ENCODE assay signal across 18 cellular contexts in the genomic region with DNA sequence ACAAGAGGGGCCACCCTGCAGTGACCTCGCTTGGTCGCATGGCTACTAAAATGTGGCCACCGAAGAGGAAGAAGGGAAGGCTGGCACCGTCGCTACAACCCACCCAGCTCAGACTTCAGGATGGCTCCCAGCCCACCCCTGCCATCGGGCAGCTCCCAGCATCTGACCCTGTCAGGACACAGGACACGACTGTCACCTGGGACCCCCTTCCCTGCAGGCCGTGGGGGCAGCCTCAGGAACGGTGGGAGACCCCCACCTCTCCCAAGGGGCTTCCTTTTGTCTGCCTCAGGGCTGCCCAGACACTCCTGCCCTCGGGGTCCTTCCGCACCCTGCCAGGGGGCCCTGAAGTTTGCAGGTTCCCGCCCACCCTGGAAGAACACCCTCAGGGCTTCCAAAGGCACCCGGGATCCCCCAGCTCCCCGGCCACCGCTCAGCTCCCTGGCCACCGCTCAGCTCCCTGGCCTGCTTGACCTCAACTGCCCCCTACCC. TPM values are rescaled to one million over a fixed set of nuclear protein-coding genes. Genes with fewer than 3 reads are reported as not detected.
DNase-seq lines count a peak whose midpoint lies in the region; ATAC-seq, FAIRE-seq and TF ChIP-seq lines count a peak whose summit lies in the region.
"Had no signal": no experiment of that assay in that cellular context is flagged by ENCODE, and none has a peak within 500 bp of the region (broad histone marks: within the 10 kb centered on the region; RNA-seq: fewer than 3 reads in every experiment).

No MANE protein-coding gene starts in this region.

- H3K4me3 ChIP-seq in left ventricle myocardium inferior, result no peak overlapping the region
- no peak overlapping the region for H3K4me3 ChIP-seq in A673 (ENCODE audit: low read depth, low read length, poor library complexity, severe bottlenecking)
- H3K4me3 ChIP-seq in HEK293 (ENCODE audit: low read depth, low read length), result no peak overlapping the region
- H3K4me3 ChIP-seq in kidney (ENCODE audit: low read length in 2 of 2), result no peak overlapping the region
- H3K4me3 ChIP-seq in aorta (ENCODE audit: low read length in 2 of 2), result no peak overlapping the region
- H3K4me3 ChIP-seq: HAP-1 had no signal

- ATAC-seq in Right ventricle myocardium superior (ENCODE audit: poor library complexity) (no peak), aorta (ENCODE audit: low FRiP score) (no peak)

- CTCF ChIA-PET in A673 (lab: Charles Lee), result interaction anchor here (0.7 to 1.4 kb wide), 2 partner anchors 242 to 799 kb away, joined by 3 to 5 read pairs; no protein-coding TSS in a partner anchor
- CTCF ChIA-PET in HEK293 (lab: Yijun Ruan, JAX), result interaction anchor here (0.6 to 1.3 kb wide), 5 partner anchors 158 to 1024 kb away, joined by 3 to 5 read pairs (median 3); no protein-coding TSS in a partner anchor

- H3K27ac ChIP-seq in left ventricle myocardium inferior (replicated peaks) (no peak overlapping the region), A673 (ENCODE audit: low read depth, low read length, poor library complexity, severe bottlenecking) (peak overlapping the region; percentile 47), HEK293 (ENCODE audit: extremely low read depth, low read depth, low read length) (no peak overlapping the region), kidney (ENCODE audit: low read depth in 2 of 2, low read length in 2 of 2) (no peak overlapping the region), aorta (ENCODE audit: low read depth in 1 of 2, low read length in 2 of 2) (no peak overlapping the region)
- H3K27ac ChIP-seq: C4-2B, HL-60 had no signal

- no peak for FAIRE-seq in kidney (lab: Jason Lieb, UNC)
- FAIRE-seq: D721Med, G401.6 had no signal

- no peaks in the 10 kb centered on the region for H3K9me3 ChIP-seq in left ventricle myocardium inferior (replicated peaks)
- H3K9me3 ChIP-seq in A673 (ENCODE audit: low read depth, low read length, poor library complexity, severe bottlenecking), result no peaks in the 10 kb centered on the region
- H3K9me3 ChIP-seq in HEK293 (ENCODE audit: control insufficient read depth, insufficient read depth, low read depth, low read length), result no peaks in the 10 kb centered on the region
- no peaks in the 10 kb centered on the region for H3K9me3 ChIP-seq in kidney (ENCODE audit: control insufficient read depth in 1 of 2, low read length in 2 of 2)
- H3K9me3 ChIP-seq in aorta (ENCODE audit: control insufficient read depth, low read length), result no peaks in the 10 kb centered on the region
- H3K9me3 ChIP-seq: BE2C, Caco-2 had no signal

- peaks cover 17% of the 10 kb centered on the region for H3K4me1 ChIP-seq in left ventricle myocardium inferior
- peaks cover 14% of the 10 kb centered on the region for H3K4me1 ChIP-seq in A673 (ENCODE audit: insufficient read depth, low read length, poor library complexity, severe bottlenecking)
- H3K4me1 ChIP-seq in HEK293 (ENCODE audit: control insufficient read depth, insufficient read depth, low read length), result peaks cover 3% of the 10 kb centered on the region; the same call in 1 of the 2 replicates
- peaks cover 0 to 10% of the 10 kb centered on the region in 2 donors for H3K4me1 ChIP-seq in kidney (ENCODE audit: control insufficient read depth in 1 of 2, insufficient read depth in 1 of 2, low read depth in 1 of 2, low read length in 2 of 2)
- H3K4me1 ChIP-seq in aorta (ENCODE audit: control insufficient read depth in 1 of 2, insufficient read depth in 2 of 2, low read length in 2 of 2), result no peaks in the 10 kb centered on the region
- H3K4me1 ChIP-seq: BE2C had no signal

- POLR2A ChIA-PET in A673 (lab: Charles Lee; ENCODE audit: low non-redundant PET), result no interaction called here
- POLR2A ChIA-PET in HEK293 (lab: Yijun Ruan, JAX), result no interaction called here

- H3K27me3 ChIP-seq in left ventricle myocardium inferior (ENCODE audit: low read depth), result peaks cover under 1% of the 10 kb centered on the region
- no peaks in the 10 kb centered on the region for H3K27me3 ChIP-seq in A673 (replicated peaks; ENCODE audit: insufficient read depth, low read depth, low read length, poor library complexity)
- H3K27me3 ChIP-seq in aorta (ENCODE audit: control insufficient read depth in 1 of 2, insufficient read depth in 2 of 2, low read length in 1 of 2), result no peaks in the 10 kb centered on the region
- H3K27me3 ChIP-seq: BE2C had no signal

- intact Hi-C loops in Right ventricle myocardium superior (cut with DNase I) (loop anchor here (5.0 kb wide), 1 partner anchor 140 kb away; no protein-coding TSS in a partner anchor), left ventricle myocardium inferior (cut with micrococcal nuclease) (no loop called here), A673 (cut with micrococcal nuclease; ENCODE audit: unreplicated experiment) (loop anchor here (2.0 to 10.0 kb wide), 2 partner anchors 212 to 1032 kb away; no protein-coding TSS in a partner anchor), kidney (cut with DNase I) (loop anchor here (10.0 kb wide), 1 partner anchor 142 kb away; the partner anchor contains the start of gene D2HGDH), aorta (cut with DNase I) (loop anchor here (10.0 kb wide), 2 partner anchors 142 to 152 kb away; partner anchors contain the start of gene D2HGDH (in 1 of the 2))

- no peak overlapping the region for H3K9ac ChIP-seq in kidney (ENCODE audit: low read length in 2 of 2)

- 75 to 78% methylated on average over 11 to 16 of the region's 16 CpGs for WGBS in aorta, 2 donors

- H3K36me3 ChIP-seq in left ventricle myocardium inferior (no peaks in the 10 kb centered on the region), A673 (ENCODE audit: insufficient read depth, low read length, poor library complexity, severe bottlenecking) (no peaks in the 10 kb centered on the region), HEK293 (ENCODE audit: control insufficient read depth in 2 of 2, insufficient read depth in 1 of 2, low read length in 2 of 2) (no peaks in the 10 kb centered on the region), kidney (ENCODE audit: control insufficient read depth in 1 of 2, insufficient read depth in 2 of 2, low read length in 2 of 2) (no peaks in the 10 kb centered on the region), aorta (ENCODE audit: control insufficient read depth in 1 of 2, insufficient read depth in 2 of 2, low read length in 1 of 2) (no peaks in the 10 kb centered on the region)
- H3K36me3 ChIP-seq: BE2C, HAP-1 had no signal

- no TSS peak for BruUV-seq in A673 (replicated peaks; lab: Mats Ljungman, UMichigan)

- TF ChIP-seq CTCF in left ventricle myocardium inferior (IDR thresholded peaks at IDR 0.05; ENCODE audit: borderline replicate concordance) (no peak), A673 (conservative IDR thresholded peaks at IDR 0.05; ENCODE audit: low read depth, low read length) (no peak), HEK293 (tag by site-specific recombination; IDR thresholded peaks at IDR 0.05) (no peak), kidney (IDR thresholded peaks at IDR 0.05; ENCODE audit: borderline replicate concordance, extremely low read depth, insufficient read depth) (no peak)

- peak; percentile 28 for DNase-seq in Right ventricle myocardium superior
- DNase-seq in left ventricle myocardium inferior, result no peak
- no peak for DNase-seq in A673 (ENCODE audit: low spot score)
- peak; percentile 70 for DNase-seq in kidney
- no peak for DNase-seq in activated naive CD4-positive, alpha-beta T cell treated with anti-CD3 and anti-CD28 coated beads, Interleukin-2, amount 50 U/mL, for 16 hours
- no peak for DNase-seq in aorta

TF ChIP-seq in HEK293, 187 proteins besides CTCF, POLR2A, EP300 and RAD21:
- TF ChIP-seq GLIS2 (tag by site-specific recombination; IDR thresholded peaks at IDR 0.05), result 0 out of 2 replicates have a peak, but pooled peaks have one; percentile 10
- no peak for TF ChIP-seq ZNF513 (tag by site-specific recombination; IDR thresholded peaks at IDR 0.05)

RNA-seq across cellular contexts. Expression of gene RTP5, which starts 7.7 kb away (rescaled TPM):
- not detected for total RNA-seq in Right ventricle myocardium superior
- total RNA-seq in left ventricle myocardium inferior, result not detected
- 0.20 TPM in 1 of 2 replicates, not detected in the other for total RNA-seq in A673 (2021)
- total RNA-seq in kidney, result 0.13 TPM
- polyA plus RNA-seq in kidney (ENCODE audit: insufficient read depth, low read depth, low replicate concordance), result not detected
- total RNA-seq in aorta, result not detected
- polyA plus RNA-seq in aorta, result not detected
- total RNA-seq: A172, Caco-2, H4, HT1080, IMR-90 had no signal
- polyA plus RNA-seq: IMR-90 had no signal

RNA-seq across cellular contexts. Expression of gene PDCD1, which starts 18.5 kb away (rescaled TPM):
- total RNA-seq in Right ventricle myocardium superior (2.0 TPM), left ventricle myocardium inferior (3.3 TPM), A673 (2021) (0.34 and 0.35 TPM in 2 replicates), kidney (1.6 TPM), aorta (under 1 TPM; 0.39 to 0.75 TPM)
- polyA plus RNA-seq in kidney (ENCODE audit: insufficient read depth, low read depth, low replicate concordance) (0.49 TPM), aorta (not detected)
- total RNA-seq: A172, Caco-2, H4, HT1080, IMR-90 had no signal
- polyA plus RNA-seq: IMR-90 had no signal

Comparison
In these comparisons a context has a peak if more than half of its experiments do, and no peak if none do; other contexts are left out.
1. DNase-seq: peak in Right ventricle myocardium superior (single experiment) and kidney (single experiment); none in left ventricle myocardium inferior (single experiment), A673 (single experiment), activated naive CD4-positive, alpha-beta T cell treated with anti-CD3 and anti-CD28 coated beads, Interleukin-2, amount 50 U/mL, for 16 hours (single experiment) and aorta (0 of 2).